ENCODE assay signal across 1 cellular context in genomic region chr2:26585966-26586365, GRCh38.
TF ChIP-seq lines count a peak whose summit lies in the region.

No MANE protein-coding gene starts in this region.

TF ChIP-seq in WTC11, 78 proteins besides CTCF, POLR2A, EP300 and RAD21 (continued from another document):
- no peak for TF ChIP-seq ATF2 (CRISPR knock-in tag; IDR thresholded peaks at IDR 0.05; ENCODE audit: borderline replicate concordance, low read depth)
- no peak for TF ChIP-seq ZNF532 (CRISPR knock-in tag; IDR thresholded peaks at IDR 0.05; ENCODE audit: borderline replicate concordance)
